ENCODE assay signal across 8 cellular contexts in the genomic region with DNA sequence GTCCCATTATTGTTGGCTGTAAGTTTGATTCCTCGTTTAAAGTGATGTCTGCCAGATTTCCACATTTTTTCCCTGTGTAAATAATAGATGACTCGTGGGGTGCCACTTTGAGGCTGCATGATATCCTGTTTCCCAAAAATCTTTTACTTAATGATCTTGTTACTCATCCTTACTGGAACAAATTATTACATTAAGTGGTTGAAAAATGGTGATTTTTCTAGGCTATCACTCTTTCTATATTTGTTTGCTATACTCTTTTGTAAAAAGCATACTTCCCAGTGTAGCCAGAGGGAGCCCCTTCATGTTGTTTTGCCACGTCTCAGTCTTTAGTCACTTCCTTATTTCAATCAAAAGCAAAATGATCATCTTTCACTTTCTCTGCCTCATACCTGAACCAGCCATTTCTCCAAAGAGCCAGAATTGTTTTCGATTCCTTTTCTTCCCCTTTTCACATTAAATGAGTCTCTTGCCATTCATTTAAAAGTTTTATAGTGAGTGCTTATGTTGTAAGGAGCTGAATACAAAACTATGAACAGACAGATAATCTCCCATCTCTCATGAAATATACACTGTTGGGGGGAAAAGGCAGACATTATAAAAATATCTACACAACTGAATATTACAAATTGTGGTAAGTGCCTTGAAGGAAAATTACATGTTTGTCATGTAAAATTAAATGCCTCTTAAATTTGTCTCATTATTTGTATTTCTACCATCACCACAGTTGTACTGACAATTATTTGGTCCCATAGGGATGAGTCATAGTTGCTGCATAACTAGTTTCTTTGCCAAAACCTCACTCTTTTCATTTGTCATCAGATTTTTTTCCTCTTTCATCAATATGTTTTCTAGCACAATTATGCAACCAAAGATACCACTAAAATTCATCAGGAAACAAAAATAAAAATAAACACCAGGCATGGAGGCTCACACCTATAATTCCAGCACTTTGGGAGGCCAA. TPM values are rescaled to one million over a fixed set of nuclear protein-coding genes. Genes with fewer than 3 reads are reported as not detected.
DNase-seq lines count a peak whose midpoint lies in the region; ATAC-seq, FAIRE-seq and TF ChIP-seq lines count a peak whose summit lies in the region.

No MANE protein-coding gene starts in this region.

- FAIRE-seq in GM19239 (lab: Jason Lieb, UNC) = peak; percentile 98
- FAIRE-seq in small intestine (lab: Jason Lieb, UNC) = no peak

- H3K4me3 ChIP-seq in CD8-positive, alpha-beta T cell (ENCODE audit: low read depth, low read length) = no peak overlapping the region
- H3K4me3 ChIP-seq in gastroesophageal sphincter (no peak overlapping the region), vagina (peak overlapping the region in 1 of 2 donors; percentile 10), small intestine (ENCODE audit: low read depth in 1 of 2, low read length in 2 of 2) (no peak overlapping the region)

- WGBS in gastroesophageal sphincter (ENCODE audit: low coverage in 1 of 2), 2 donors = 27 to 67% methylated on average over 4 of the region's 4 CpGs
- WGBS in small intestine, 3 donors = 38 to 52% (median 50%) methylated on average over 4 of the region's 4 CpGs

- peak overlapping the region; percentile 60 for H3K27ac Mint-ChIP-seq in CD8-positive, alpha-beta T cell

- no peak for TF ChIP-seq CTCF in CD8-positive, alpha-beta T cell (IDR thresholded peaks at IDR 0.05)
- peak in 1 of 4 experiments; percentile 19 for TF ChIP-seq CTCF in gastroesophageal sphincter (IDR thresholded peaks at IDR 0.05)
- no peak for TF ChIP-seq CTCF in vagina (IDR thresholded peaks at IDR 0.05)

- H3K27me3 ChIP-seq in CD8-positive, alpha-beta T cell (ENCODE audit: insufficient read depth, low read length) = no peaks in the 10 kb centered on the region
- H3K27me3 ChIP-seq in gastroesophageal sphincter = no peaks in the 10 kb centered on the region
- no peaks in the 10 kb centered on the region for H3K27me3 ChIP-seq in vagina
- H3K27me3 ChIP-seq in small intestine (ENCODE audit: control insufficient read depth in 2 of 2, insufficient read depth in 2 of 2, low read length in 2 of 2) = no peaks in the 10 kb centered on the region

- H3K36me3 Mint-ChIP-seq in CD8-positive, alpha-beta T cell = peaks cover 56% of the 10 kb centered on the region

- ATAC-seq in CD8-positive, alpha-beta T cell = peak; percentile 86
- ATAC-seq in HG03108 (IDR thresholded peaks at IDR 0.05; ENCODE audit: unreplicated experiment) = peak; percentile 97
- peak; percentile 73 for ATAC-seq in gastroesophageal sphincter

- H3K4me3 Mint-ChIP-seq in CD8-positive, alpha-beta T cell = peak overlapping the region; percentile 16

- H3K27me3 Mint-ChIP-seq in CD8-positive, alpha-beta T cell (ENCODE audit: low read depth) = no peaks in the 10 kb centered on the region

- no peak overlapping the region for H3K27ac ChIP-seq in CD8-positive, alpha-beta T cell (ENCODE audit: low read depth, low read length)
- H3K27ac ChIP-seq in gastroesophageal sphincter = peak overlapping the region in 2 of 4 donors; percentile 2 to 29
- H3K27ac ChIP-seq in vagina = peak overlapping the region; percentile 43
- no peak overlapping the region for H3K27ac ChIP-seq in small intestine (ENCODE audit: low read depth in 1 of 2, low read length in 1 of 2)

- intact Hi-C loops in CD8-positive, alpha-beta T cell (cut with DNase I, micrococcal nuclease) = loop anchor here (1.0 to 5.0 kb wide), 2 partner anchors 58 to 61 kb away; partner anchors contain the start of gene TFG (in 1 of the 2)
- intact Hi-C loops in vagina (cut with DNase I) = no loop called here

- H3K9me3 Mint-ChIP-seq in CD8-positive, alpha-beta T cell = no peaks in the 10 kb centered on the region

- H3K9me3 ChIP-seq in CD8-positive, alpha-beta T cell (ENCODE audit: low read length) = no peaks in the 10 kb centered on the region
- H3K9me3 ChIP-seq in gastroesophageal sphincter (no peaks in the 10 kb centered on the region), vagina (no peaks in the 10 kb centered on the region), small intestine (ENCODE audit: control insufficient read depth, low read depth) (no peaks in the 10 kb centered on the region)

- no peaks in the 10 kb centered on the region for H3K4me1 ChIP-seq in CD8-positive, alpha-beta T cell (ENCODE audit: insufficient read depth, low read length)
- H3K4me1 ChIP-seq in gastroesophageal sphincter (no peaks in the 10 kb centered on the region), vagina (no peaks in the 10 kb centered on the region), small intestine (ENCODE audit: control insufficient read depth in 2 of 2, insufficient read depth in 1 of 2, low read depth in 1 of 2, low read length in 1 of 2) (no peaks in the 10 kb centered on the region)

- TF ChIP-seq EP300 in gastroesophageal sphincter (IDR thresholded peaks at IDR 0.05) = no peak

- CTCF ChIA-PET in CD8-positive, alpha-beta T cell (lab: Charles Lee) = interaction anchor here (1.2 kb wide), 1 partner anchor 55 kb away, joined by 3 read pairs; no protein-coding TSS in a partner anchor

- POLR2A ChIA-PET in CD8-positive, alpha-beta T cell (lab: Charles Lee) = no interaction called here

- no peaks in the 10 kb centered on the region for H3K36me3 ChIP-seq in CD8-positive, alpha-beta T cell (ENCODE audit: insufficient read depth, low read length)
- H3K36me3 ChIP-seq in gastroesophageal sphincter (no peaks in the 10 kb centered on the region), vagina (no peaks in the 10 kb centered on the region), small intestine (ENCODE audit: control insufficient read depth in 2 of 2, insufficient read depth in 2 of 2, low read length in 2 of 2) (peaks cover 0 to 9% of the 10 kb centered on the region in 2 donors)

- H3K4me1 Mint-ChIP-seq in CD8-positive, alpha-beta T cell (ENCODE audit: low read depth) = peaks cover 9% of the 10 kb centered on the region

- DNase-seq in CD8-positive, alpha-beta T cell = no peak
- DNase-seq in GM19239 (ENCODE audit: insufficient read length, low spot score) (peak; percentile 27), SIG-M5 (lab: John Stamatoyannopoulos, UW) (peak; percentile 26), vagina (ENCODE audit: extremely low spot score in 2 of 2) (no peak), NCI-H2196 treated with DMSO at 0.1 percent for 48 hours (lab: John Stamatoyannopoulos, UW; ENCODE audit: unreplicated experiment) (no peak), small intestine (no peak)

- no peak for TF ChIP-seq POLR2A in gastroesophageal sphincter (IDR thresholded peaks at IDR 0.05)
- TF ChIP-seq POLR2A in vagina (IDR thresholded peaks at IDR 0.05) = no peak

RNA-seq across cellular contexts. Expression of gene ADGRG7, which starts 41.5 kb away (rescaled TPM):
- 10 to 100 TPM; 22.3 to 22.5 TPM for total RNA-seq in CD8-positive, alpha-beta T cell
- total RNA-seq in gastroesophageal sphincter (under 1 TPM in 1 of 4 donors, not detected in 3; 0.13 TPM), vagina (not detected)
- polyA plus RNA-seq in small intestine = 10 to 100 TPM; 25.9 to 48.4 (median 48.1) TPM

RNA-seq across cellular contexts. Expression of gene TFG, which starts 58.4 kb away (rescaled TPM):
- 10 to 100 TPM; 76.3 to 88.3 TPM for total RNA-seq in CD8-positive, alpha-beta T cell
- total RNA-seq in gastroesophageal sphincter (10 to 100 TPM; 61.9 to 72.7 (median 64.1) TPM), vagina (64.3 TPM)
- polyA plus RNA-seq in small intestine = 100 to 1,000 TPM in 2 of 3 donors, 10 to 100 TPM in 1; 89.7 to 196 (median 125) TPM

Comparison
In these comparisons a context has a peak if more than half of its experiments do, and no peak if none do; other contexts are left out.
1. DNase-seq: peak in GM19239 (single experiment) and SIG-M5 (single experiment); none in CD8-positive, alpha-beta T cell (0 of 7), vagina (0 of 2), NCI-H2196 treated with DMSO at 0.1 percent for 48 hours (single experiment) and small intestine (single experiment).
2. RNA of gene ADGRG7, which starts 41.5 kb away (total RNA-seq): 22.3 to 22.5 TPM in CD8-positive, alpha-beta T cell; 0.13 TPM in gastroesophageal sphincter and not detected in vagina (single experiment); every median in the first group is over 10 times any median in the second.
3. Peak in every context shown above with its lines, with median percentiles within 50 percentile points of each other: ATAC-seq.